Comparison of ENCODE assay signal across 8 cellular contexts in the genomic region with DNA sequence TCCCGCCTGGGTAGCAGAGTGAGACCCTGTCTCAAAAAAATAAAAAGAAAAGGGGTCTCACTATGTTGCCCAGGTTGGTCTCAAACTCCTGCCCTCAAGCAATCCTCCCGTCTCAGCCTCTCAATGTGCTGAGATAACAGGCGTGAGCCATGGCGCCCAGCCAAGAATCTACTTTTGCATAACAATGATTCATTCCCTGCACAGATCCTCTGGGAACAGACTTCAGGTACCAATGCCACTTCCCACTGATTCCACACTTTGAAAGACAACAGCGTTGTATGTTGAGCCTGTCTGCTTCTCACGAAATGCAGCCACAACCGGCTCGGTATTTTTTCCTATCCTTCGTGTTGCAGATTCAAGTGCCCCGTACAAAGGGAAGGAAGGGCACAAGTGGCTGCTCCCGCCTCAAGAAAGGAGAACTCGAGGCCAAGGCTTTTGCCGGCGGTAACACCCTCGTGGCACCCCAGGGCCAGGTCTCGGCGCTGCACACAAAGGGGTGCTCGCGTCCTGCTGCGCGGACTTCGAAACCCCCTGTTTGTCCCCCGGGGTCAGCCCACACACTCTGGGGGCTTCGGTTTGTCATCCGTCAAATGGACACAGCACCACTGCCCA. TPM values are rescaled to one million over a fixed set of nuclear protein-coding genes. Genes with fewer than 3 reads are reported as not detected.
A peak's percentile ranks its signal among the peaks of the same experiment; 100 is the strongest.
DNase-seq lines count a peak whose midpoint lies in the region; TF ChIP-seq lines count a peak whose summit lies in the region.

No MANE protein-coding gene starts in this region.

- intact Hi-C loops in ascending aorta (cut with DNase I) (loop anchor here (10.0 kb wide), 1 partner anchor 282 kb away; no protein-coding TSS in a partner anchor), left ventricle myocardium inferior (cut with micrococcal nuclease) (no loop called here), posterior cingulate gyrus (cut with DNase I) (no loop called here)

- H3K9me3 ChIP-seq in HEK293 (ENCODE audit: control insufficient read depth, insufficient read depth, low read depth, low read length) (no peaks in the 10 kb centered on the region), Loucy (ENCODE audit: insufficient read depth, low read depth, low read length) (no peaks in the 10 kb centered on the region), SJSA1 (replicated peaks) (no peaks in the 10 kb centered on the region), ascending aorta (no peaks in the 10 kb centered on the region), left ventricle myocardium inferior (replicated peaks) (no peaks in the 10 kb centered on the region)

- CTCF ChIA-PET in HEK293 (lab: Yijun Ruan, JAX): interaction anchor here (0.6 to 1.0 kb wide), 4 partner anchors 12 to 127 kb away, joined by 3 read pairs; no protein-coding TSS in a partner anchor

- peaks cover 55% of the 10 kb centered on the region for H3K79me2 ChIP-seq in Loucy (ENCODE audit: insufficient read depth, low read length)

- TF ChIP-seq CTCF in HEK293 (tag by site-specific recombination; IDR thresholded peaks at IDR 0.05): no peak
- no peak for TF ChIP-seq CTCF in Loucy (conservative IDR thresholded peaks at IDR 0.05; ENCODE audit: low read length)
- no peak for TF ChIP-seq CTCF in ascending aorta (IDR thresholded peaks at IDR 0.05)
- TF ChIP-seq CTCF in left ventricle myocardium inferior (IDR thresholded peaks at IDR 0.05; ENCODE audit: borderline replicate concordance): no peak

- no peaks in the 10 kb centered on the region for H3F3A ChIP-seq in Loucy (ENCODE audit: low read depth)

- H3K36me3 ChIP-seq in HEK293 (ENCODE audit: control insufficient read depth in 2 of 2, insufficient read depth in 1 of 2, low read length in 2 of 2): peaks cover 30 to 32% of the 10 kb centered on the region in 2 experiments
- H3K36me3 ChIP-seq in Loucy (ENCODE audit: insufficient read depth, low read length): no peaks in the 10 kb centered on the region
- peaks cover 29% of the 10 kb centered on the region for H3K36me3 ChIP-seq in SJSA1
- H3K36me3 ChIP-seq in ascending aorta: peaks cover 4 to 16% of the 10 kb centered on the region in 2 donors
- peaks cover 35% of the 10 kb centered on the region for H3K36me3 ChIP-seq in left ventricle myocardium inferior

- peak overlapping the region; percentile 98 for H2AFZ ChIP-seq in Loucy (ENCODE audit: low read length)

- H3K27ac ChIP-seq in HEK293 (ENCODE audit: extremely low read depth, low read depth, low read length): peak overlapping the region; percentile 64
- H3K27ac ChIP-seq in SJSA1: peak overlapping the region; percentile 88
- peak overlapping the region; percentile 88 to 95 for H3K27ac ChIP-seq in ascending aorta
- H3K27ac ChIP-seq in left ventricle myocardium inferior (replicated peaks): peak overlapping the region; percentile 89

- peak overlapping the region; percentile 88 for H3K9ac ChIP-seq in Loucy (ENCODE audit: low read depth, low read length, poor library complexity, severe bottlenecking)

- peak overlapping the region; percentile 84 for H3K4me2 ChIP-seq in Loucy (ENCODE audit: low read depth, low read length, poor library complexity, severe bottlenecking)

- peak; percentile 53 for DNase-seq in GM03348 (ENCODE audit: low spot score)
- peak; percentile 82 to 90 for DNase-seq in SJSA1 (ENCODE audit: low read depth in 1 of 2, low spot score in 2 of 2)
- DNase-seq in ascending aorta (ENCODE audit: low spot score in 2 of 2): peak in 1 of 2 donors; percentile 89
- DNase-seq in left ventricle myocardium inferior: peak; percentile 45
- DNase-seq in posterior cingulate gyrus: peak in 8 of 10 donors; percentile 46 to 92 (median 66)
- no peak for DNase-seq in mesenteric fat pad (ENCODE audit: low spot score)

- no peaks in the 10 kb centered on the region for H3K27me3 ChIP-seq in Loucy (ENCODE audit: insufficient read depth, low read length, poor library complexity, severe bottlenecking)
- H3K27me3 ChIP-seq in SJSA1 (replicated peaks): no peaks in the 10 kb centered on the region
- no peaks in the 10 kb centered on the region for H3K27me3 ChIP-seq in ascending aorta
- H3K27me3 ChIP-seq in left ventricle myocardium inferior (ENCODE audit: low read depth): no peaks in the 10 kb centered on the region

- POLR2A ChIA-PET in HEK293 (lab: Yijun Ruan, JAX): interaction anchor here (0.6 to 1.7 kb wide), 7 partner anchors 8 to 813 kb away, joined by 3 to 6 read pairs (median 5); no protein-coding TSS in a partner anchor

- no peaks in the 10 kb centered on the region for H3K9me2 ChIP-seq in Loucy (replicated peaks; ENCODE audit: low read depth, low read length)

- peak overlapping the region; percentile 98 for H3K4me3 ChIP-seq in HEK293 (ENCODE audit: low read depth, low read length)
- H3K4me3 ChIP-seq in Loucy (ENCODE audit: low read length, poor library complexity, severe bottlenecking): peak overlapping the region; percentile 96
- H3K4me3 ChIP-seq in SJSA1: peak overlapping the region; percentile 79
- peak overlapping the region; percentile 89 to 98 for H3K4me3 ChIP-seq in ascending aorta
- peak overlapping the region; percentile 81 for H3K4me3 ChIP-seq in left ventricle myocardium inferior

- H3K4me1 ChIP-seq in HEK293 (ENCODE audit: control insufficient read depth, insufficient read depth, low read length) (no peaks in the 10 kb centered on the region), Loucy (ENCODE audit: insufficient read depth, low read length, poor library complexity, severe bottlenecking) (peaks cover 10% of the 10 kb centered on the region), SJSA1 (replicated peaks) (peaks cover 53% of the 10 kb centered on the region), ascending aorta (peaks cover 0 to 4% of the 10 kb centered on the region in 2 donors), left ventricle myocardium inferior (peaks cover 33% of the 10 kb centered on the region)

- H4K20me1 ChIP-seq in Loucy (ENCODE audit: insufficient read depth, low read length, poor library complexity, severe bottlenecking): peaks cover 11% of the 10 kb centered on the region

TF ChIP-seq in HEK293, 187 proteins besides CTCF, POLR2A, EP300 and RAD21 (continues in another document):
- TF ChIP-seq ZNF202 (tag by site-specific recombination; IDR thresholded peaks at IDR 0.05; ENCODE audit: borderline replicate concordance) (no peak), ZNF660 (tag by site-specific recombination; IDR thresholded peaks at IDR 0.05) (peak; percentile 82), SCRT2 (tag by site-specific recombination; IDR thresholded peaks at IDR 0.05) (peak; percentile 29), ZBTB26 (tag by site-specific recombination; optimal IDR thresholded peaks at IDR 0.05) (no peak), ZBTB11 (tag by site-specific recombination; conservative IDR thresholded peaks at IDR 0.05; ENCODE audit: low read depth) (0 out of 2 replicates have a peak, but pooled peaks have one; percentile 19), ZBTB17 (tag by site-specific recombination; IDR thresholded peaks at IDR 0.05) (peak; percentile 48), ELK4 (IDR thresholded peaks at IDR 0.05; ENCODE audit: borderline replicate concordance, low read depth, low read length) (no peak), ZNF423 (tag by site-specific recombination; IDR thresholded peaks at IDR 0.05) (peak; percentile 74), BCL11A (tag by site-specific recombination; IDR thresholded peaks at IDR 0.05; ENCODE audit: low read depth) (no peak)

RNA-seq across cellular contexts. Expression of gene DAGLB, which starts 0.7 kb away (rescaled TPM):
- total RNA-seq in SJSA1 (2014; rRNA removed; shearing (Covaris generic)): 21.6 and 23.4 TPM in 2 replicates
- total RNA-seq in ascending aorta (5.2 TPM), left ventricle myocardium inferior (6.0 TPM), mesenteric fat pad (25.1 TPM)

RNA-seq across cellular contexts. Expression of gene KDELR2, which starts 36.9 kb away (rescaled TPM):
- total RNA-seq in SJSA1 (2014; rRNA removed; shearing (Covaris generic)): 200 and 294 TPM in 2 replicates
- 105 TPM for total RNA-seq in ascending aorta
- total RNA-seq in left ventricle myocardium inferior: 49.5 TPM
- 156 TPM for total RNA-seq in mesenteric fat pad
